Comparison of ENCODE assay signal across 1 cellular context in the genomic region with DNA sequence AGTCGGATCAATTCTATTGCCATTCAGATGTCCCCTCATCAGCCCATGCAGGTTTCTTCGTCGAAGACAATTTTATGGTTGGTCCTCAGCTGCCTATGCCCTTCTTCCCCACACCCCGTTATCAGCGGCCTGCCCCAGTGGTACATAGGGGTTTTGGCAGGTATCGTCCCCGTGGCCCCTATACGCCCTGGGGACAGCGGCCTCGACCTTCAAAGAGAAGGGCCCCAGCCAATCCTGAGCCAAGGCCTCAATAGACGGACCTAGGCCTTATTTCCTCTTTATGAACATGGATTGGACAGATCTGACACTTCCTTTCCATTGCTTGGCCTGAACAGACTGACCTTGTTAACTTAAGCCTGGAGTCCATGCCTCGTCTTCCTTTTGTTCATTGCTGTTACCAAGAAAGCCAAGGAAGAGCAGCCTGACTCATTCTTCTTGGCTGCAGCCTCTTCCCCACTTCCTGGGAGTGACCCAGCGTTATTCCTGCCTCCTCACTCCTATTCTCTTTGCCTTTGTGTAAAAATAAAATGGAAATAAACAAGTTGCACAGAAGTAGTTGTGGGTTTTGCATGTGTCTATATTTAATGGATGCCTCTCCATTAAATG.
TF ChIP-seq lines count a peak whose summit lies in the region.

No MANE protein-coding gene starts in this region.

TF ChIP-seq in K562, 482 proteins besides CTCF, POLR2A, EP300 and RAD21 (continued from another document):
- peak; percentile 51; the same call in 1 of the 2 replicates for TF ChIP-seq CHAMP1 (IDR thresholded peaks at IDR 0.05)
- no peak for TF ChIP-seq PRMT5 (CRISPR knock-in tag; IDR thresholded peaks at IDR 0.05)
- TF ChIP-seq, protein P1, sequence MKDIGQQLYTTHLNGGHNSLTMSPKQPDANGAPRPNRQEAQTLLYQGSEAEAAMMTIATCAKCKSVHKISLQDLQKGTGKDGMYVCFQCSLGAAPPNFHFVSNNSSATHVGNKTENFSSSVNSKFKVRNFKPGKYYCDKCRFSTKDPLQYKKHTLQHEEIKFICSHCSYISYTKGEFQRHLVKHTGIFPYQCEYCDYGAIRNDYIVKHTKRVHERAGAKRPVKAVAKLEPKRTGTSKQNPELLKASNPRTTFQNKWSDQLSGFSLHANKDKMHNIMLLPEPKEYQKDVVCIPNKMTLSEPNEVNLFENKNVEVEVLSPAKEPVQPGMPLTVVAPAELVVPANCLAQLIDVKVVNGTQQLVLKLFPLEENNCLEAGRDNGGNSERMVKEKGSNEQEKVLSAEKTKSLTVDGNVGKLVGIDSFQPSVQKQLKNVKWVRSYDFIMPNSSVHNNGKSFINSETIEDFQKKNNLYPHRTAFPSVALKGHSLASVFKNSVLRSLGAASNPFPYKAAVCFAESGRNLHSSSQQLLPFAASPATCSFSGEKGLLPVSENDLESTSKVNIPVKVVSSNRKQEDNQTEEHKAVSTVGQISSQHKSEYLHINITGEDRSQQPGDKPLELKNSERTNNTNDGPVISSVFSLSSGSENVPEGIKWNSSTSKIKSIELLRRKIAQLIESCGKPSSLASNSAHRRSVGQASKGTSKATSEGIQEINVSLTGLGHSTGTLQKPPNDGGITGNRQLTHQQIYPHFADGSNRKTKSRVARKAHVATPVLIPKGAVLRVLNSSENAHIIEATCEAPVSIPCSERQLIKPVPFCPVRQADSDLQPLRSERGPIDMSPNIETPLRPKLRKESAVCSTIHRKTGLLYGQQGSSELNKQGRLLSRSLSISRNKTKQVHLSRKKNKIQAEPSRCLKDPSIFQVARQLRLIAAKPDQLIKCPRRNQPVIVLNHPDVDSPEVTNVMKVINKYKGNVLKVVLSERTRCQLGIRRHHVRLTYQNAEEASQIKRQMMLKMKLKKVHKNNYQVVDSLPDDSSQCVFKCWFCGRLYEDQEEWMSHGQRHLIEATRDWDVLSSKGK (CRISPR knock-in tag; IDR thresholded peaks at IDR 0.05): no peak
- TF ChIP-seq RFX7 (CRISPR knock-in tag; IDR thresholded peaks at IDR 0.05): no peak
- TF ChIP-seq THRB (CRISPR knock-in tag; conservative IDR thresholded peaks at IDR 0.05): no peak
- TF ChIP-seq, protein P2, sequence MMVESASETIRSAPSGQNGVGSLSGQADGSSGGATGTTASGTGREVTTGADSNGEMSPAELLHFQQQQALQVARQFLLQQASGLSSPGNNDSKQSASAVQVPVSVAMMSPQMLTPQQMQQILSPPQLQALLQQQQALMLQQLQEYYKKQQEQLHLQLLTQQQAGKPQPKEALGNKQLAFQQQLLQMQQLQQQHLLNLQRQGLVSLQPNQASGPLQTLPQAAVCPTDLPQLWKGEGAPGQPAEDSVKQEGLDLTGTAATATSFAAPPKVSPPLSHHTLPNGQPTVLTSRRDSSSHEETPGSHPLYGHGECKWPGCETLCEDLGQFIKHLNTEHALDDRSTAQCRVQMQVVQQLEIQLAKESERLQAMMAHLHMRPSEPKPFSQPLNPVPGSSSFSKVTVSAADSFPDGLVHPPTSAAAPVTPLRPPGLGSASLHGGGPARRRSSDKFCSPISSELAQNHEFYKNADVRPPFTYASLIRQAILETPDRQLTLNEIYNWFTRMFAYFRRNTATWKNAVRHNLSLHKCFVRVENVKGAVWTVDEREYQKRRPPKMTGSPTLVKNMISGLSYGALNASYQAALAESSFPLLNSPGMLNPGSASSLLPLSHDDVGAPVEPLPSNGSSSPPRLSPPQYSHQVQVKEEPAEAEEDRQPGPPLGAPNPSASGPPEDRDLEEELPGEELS (CRISPR knock-in tag; IDR thresholded peaks at IDR 0.05; ENCODE audit: borderline replicate concordance): no peak
